15 cellular contexts compared by ENCODE assay signal in genomic region chr3:46447535-46447934, GRCh38.
DNase-seq lines count a peak whose midpoint lies in the region; ATAC-seq and TF ChIP-seq lines count a peak whose summit lies in the region.
"Had no signal": no experiment of that assay in that cellular context is flagged by ENCODE, and none has a peak within 500 bp of the region (broad histone marks: within the 10 kb centered on the region; RNA-seq: fewer than 3 reads in every experiment).

No MANE protein-coding gene starts in this region.

- H3K36me3 ChIP-seq in neutrophil: peaks cover 83% of the 10 kb centered on the region
- H3K36me3 ChIP-seq: BLaER1 treated with 17β-estradiol and CSF1 and Interleukin-3, amounts not matched to agents 10 nM and 100 nM had no signal

- peaks cover 0 to 3% of the 10 kb centered on the region in 2 experiments for H3K4me1 ChIP-seq in neutrophil (ENCODE audit: control insufficient read depth in 1 of 2, insufficient read depth in 1 of 2, low read depth in 1 of 2, low read length in 1 of 2)

- ATAC-seq in GM19035 (IDR thresholded peaks at IDR 0.05; ENCODE audit: unreplicated experiment) (no peak), GM18858 (IDR thresholded peaks at IDR 0.05; ENCODE audit: unreplicated experiment) (no peak)
- ATAC-seq: T-helper 17 cell had no signal

- TF ChIP-seq CTCF in NB4 (IDR thresholded peaks at IDR 0.05; ENCODE audit: low read depth, low read length) (no peak), neutrophil (IDR thresholded peaks at IDR 0.05) (no peak)

- DNase-seq in NCI-H2171 treated with DMSO at 0.1 percent for 48 hours (lab: John Stamatoyannopoulos, UW) (peak; percentile 32), NCI-H2171 (lab: John Stamatoyannopoulos, UW) (no peak), NB4 (ENCODE audit: low read depth) (peak; percentile 41), OCI-M1 (lab: John Stamatoyannopoulos, UW) (peak; percentile 40), hypothalamus (lab: John Stamatoyannopoulos, UW) (no peak)
- DNase-seq: HCEC 1CT, IMR-90, NCI-H1048, NCI-H526, SIG-M5, T-helper 17 cell had no signal

- H3K4me3 ChIP-seq in NB4 (ENCODE audit: low read depth, low read length) (no peak overlapping the region), neutrophil (ENCODE audit: low read depth in 1 of 2, low read length in 1 of 2) (no peak overlapping the region)
- H3K4me3 ChIP-seq: BLaER1 treated with 17β-estradiol and CSF1 and Interleukin-3, amounts not matched to agents 10 nM and 100 nM had no signal

- peak overlapping the region; percentile 88 for H3K27ac ChIP-seq in neutrophil
- H3K27ac ChIP-seq: BLaER1 treated with 17β-estradiol and CSF1 and Interleukin-3, amounts not matched to agents 10 nM and 100 nM had no signal

- no peaks in the 10 kb centered on the region for H3K27me3 ChIP-seq in neutrophil
- H3K27me3 ChIP-seq: BLaER1 treated with 17β-estradiol and CSF1 and Interleukin-3, amounts not matched to agents 10 nM and 100 nM had no signal

- no peak for TF ChIP-seq POLR2A in NB4 (IDR thresholded peaks at IDR 0.05; ENCODE audit: extremely low read depth, insufficient read length)

- H3K9me3 ChIP-seq in neutrophil: no peaks in the 10 kb centered on the region

Comparison
In these comparisons a context has a peak if more than half of its experiments do, and no peak if none do; other contexts are left out.
1. DNase-seq: peak in NCI-H2171 treated with DMSO at 0.1 percent for 48 hours (single experiment), NB4 (single experiment) and OCI-M1 (single experiment); none in NCI-H2171 (single experiment) and hypothalamus (0 of 51).